ENCODE assay signal across 20 cellular contexts in genomic region chrX:137031039-137031438, GRCh38. TPM values are rescaled to one million over a fixed set of nuclear protein-coding genes. Genes with fewer than 3 reads are reported as not detected.
A peak's percentile ranks its signal among the peaks of the same experiment; 100 is the strongest.
DNase-seq lines count a peak whose midpoint lies in the region; ATAC-seq, FAIRE-seq and TF ChIP-seq lines count a peak whose summit lies in the region.
"Had no signal": no experiment of that assay in that cellular context is flagged by ENCODE, and none has a peak within 500 bp of the region (broad histone marks: within the 10 kb centered on the region; RNA-seq: fewer than 3 reads in every experiment).

No MANE protein-coding gene starts in this region.

- FAIRE-seq in GM12878 (lab: Jason Lieb, UNC): no peak
- FAIRE-seq in GM19239 (lab: Jason Lieb, UNC): no peak
- FAIRE-seq: RCC 7860 had no signal

- no TSS peak for BruUV-seq in GM12878 (replicated peaks; lab: Mats Ljungman, UMichigan)

- peaks cover 54% of the 10 kb centered on the region for H3K27me3 Mint-ChIP-seq in CD4-positive, CD25-positive, alpha-beta regulatory T cell

- H3K27ac Mint-ChIP-seq in CD4-positive, CD25-positive, alpha-beta regulatory T cell: peak overlapping the region in 1 of 3 donors; percentile 76
- H3K27ac Mint-ChIP-seq: stimulated activated naive CD8-positive, alpha-beta T cell treated with anti-CD3 and anti-CD28 coated beads, Interleukin-15, amount 100 ng/mL, for 72 hours had no signal

- RAD21 ChIA-PET in GM12878 (lab: Charles Lee; ENCODE audit: unreplicated experiment): no interaction called here

- intact Hi-C loops in GM12878 (cut with micrococcal nuclease; ENCODE audit: unreplicated experiment): no loop called here

- H3K9me3 Mint-ChIP-seq in CD4-positive, CD25-positive, alpha-beta regulatory T cell: peaks cover 0 to 2% (median 0%) of the 10 kb centered on the region in 7 donors
- H3K9me3 Mint-ChIP-seq: stimulated activated naive CD8-positive, alpha-beta T cell treated with anti-CD3 and anti-CD28 coated beads, Interleukin-15, amount 100 ng/mL, for 72 hours had no signal

- H3K9me3 ChIP-seq in CD4-positive, CD25-positive, alpha-beta regulatory T cell (ENCODE audit: control insufficient read depth in 2 of 2, low read length in 2 of 2): no peaks in the 10 kb centered on the region
- H3K9me3 ChIP-seq in GM12878 (replicated peaks; ENCODE audit: control insufficient read depth, insufficient read depth, low read length) (no peaks in the 10 kb centered on the region; the same call in 2 of the 3 replicates), mesodermal cell (ENCODE audit: control insufficient read depth, low read length) (no peaks in the 10 kb centered on the region)
- H3K9me3 ChIP-seq: heart left ventricle, mucosa of descending colon, right atrium auricular region, tibial artery had no signal

- peak overlapping the region in 3 of 4 donors; percentile 15 to 62 (median 46) for H3K4me3 Mint-ChIP-seq in CD4-positive, CD25-positive, alpha-beta regulatory T cell

- no peak for TF ChIP-seq POLR2A in GM12878 (IDR thresholded peaks at IDR 0.05; ENCODE audit: low read depth, low read length)

- in situ Hi-C loops in GM12878 (cut with MboI): no loop called here

- H2AFZ ChIP-seq in GM12878 (ENCODE audit: control insufficient read depth, low read depth, low read length): no peak overlapping the region

- no peaks in the 10 kb centered on the region for H4K20me1 ChIP-seq in GM12878 (ENCODE audit: control insufficient read depth, insufficient read depth)

- H3K4me1 ChIP-seq in CD4-positive, CD25-positive, alpha-beta regulatory T cell (ENCODE audit: control insufficient read depth, insufficient read depth, low read length, poor library complexity, severe bottlenecking): peaks cover 12% of the 10 kb centered on the region
- H3K4me1 ChIP-seq in GM12878 (ENCODE audit: control insufficient read depth, insufficient read depth, low read length) (no peaks in the 10 kb centered on the region), mesodermal cell (ENCODE audit: control insufficient read depth, insufficient read depth, low read length, poor library complexity, severe bottlenecking) (no peaks in the 10 kb centered on the region)

- H3K9ac ChIP-seq in GM12878 (ENCODE audit: control insufficient read depth, insufficient read depth, low read length): no peak overlapping the region

- DNase-seq in CD4-positive, CD25-positive, alpha-beta regulatory T cell: no peak
- no peak for DNase-seq in GM12878 (ENCODE audit: low read depth, low spot score)
- no peak for DNase-seq in NCI-H748 treated with DMSO at 0.1 percent for 48 hours (lab: John Stamatoyannopoulos, UW)
- DNase-seq in GM19239 (ENCODE audit: insufficient read length, low spot score): no peak
- no peak for DNase-seq in NCI-H1105 (lab: John Stamatoyannopoulos, UW)
- DNase-seq: activated effector memory CD4-positive, alpha-beta T cell treated with Interleukin-2 at 50 U/mL for 16 hours; cortex of kidney; heart left ventricle; mucosa of descending colon; NCI-H510A; stimulated activated naive CD8-positive, alpha-beta T cell treated with anti-CD3 and anti-CD28 coated beads, Interleukin-15, amount 100 ng/mL, for 72 hours; tibial artery had no signal

- TF ChIP-seq RAD21 in GM12878 (IDR thresholded peaks at IDR 0.05; ENCODE audit: insufficient read depth, low read depth, low read length): no peak

- CTCF ChIA-PET in GM12878 (lab: Yijun Ruan, JAX): no interaction called here

- H3K36me3 ChIP-seq in CD4-positive, CD25-positive, alpha-beta regulatory T cell (ENCODE audit: control insufficient read depth, insufficient read depth, low read length): no peaks in the 10 kb centered on the region
- H3K36me3 ChIP-seq in GM12878 (ENCODE audit: control insufficient read depth in 2 of 2, insufficient read depth in 2 of 2, low read length in 1 of 2): no peaks in the 10 kb centered on the region
- H3K36me3 ChIP-seq in mesodermal cell (ENCODE audit: control insufficient read depth, insufficient read depth, low read length): no peaks in the 10 kb centered on the region
- H3K36me3 ChIP-seq: heart left ventricle, right atrium auricular region, tibial artery had no signal

- no peak for TF ChIP-seq EP300 in GM12878 (IDR thresholded peaks at IDR 0.05; ENCODE audit: borderline replicate concordance in 1 of 2, control insufficient read depth in 1 of 2, low read depth in 2 of 2, low read length in 2 of 2)

- SMC1A ChIA-PET in GM12878 (lab: Charles Lee; ENCODE audit: uncharacterized antibody, unreplicated experiment): no interaction called here

- no peak for ATAC-seq in CD4-positive, CD25-positive, alpha-beta regulatory T cell (ENCODE audit: low read depth in 2 of 2)
- ATAC-seq in GM19023 (IDR thresholded peaks at IDR 0.05; ENCODE audit: unreplicated experiment) (peak; percentile 5), GM12878 (no peak), GM21515 (IDR thresholded peaks at IDR 0.05; ENCODE audit: unreplicated experiment) (no peak)

- POLR2A ChIA-PET in GM12878 (lab: Charles Lee): no interaction called here

- 41% methylated on average over 16 of the region's 16 CpGs for WGBS in GM12878 (ENCODE audit: insufficient coverage, insufficient replicate concordance, low lambda C conversion rate, missing lambda C conversion rate)
- WGBS in mesodermal cell (ENCODE audit: insufficient coverage in 2 of 2), 2 experiments: 0 to 6% methylated on average over 2 to 6 of the region's 16 CpGs

- H3K4me2 ChIP-seq in GM12878 (ENCODE audit: control insufficient read depth, insufficient read depth): peak overlapping the region; percentile 32; the same call in 1 of the 2 replicates

- H3K79me2 ChIP-seq in GM12878 (ENCODE audit: control insufficient read depth, insufficient read depth, low read length): no peaks in the 10 kb centered on the region

- H3K27me3 ChIP-seq in CD4-positive, CD25-positive, alpha-beta regulatory T cell (ENCODE audit: control insufficient read depth, insufficient read depth, low read length): peaks cover 17% of the 10 kb centered on the region
- H3K27me3 ChIP-seq in GM12878 (replicated peaks in 1 of 2; ENCODE audit: control insufficient read depth in 2 of 2, insufficient read depth in 2 of 2, low read length in 1 of 2): peaks cover 6% of the 10 kb centered on the region in 2 experiments; a peak in 3 of 4 replicates

- no peak for TF ChIP-seq CTCF in GM12878 (IDR thresholded peaks at IDR 0.05 in 2 of 3, conservative IDR thresholded peaks at IDR 0.05 in 1 of 3; ENCODE audit: control insufficient read depth in 2 of 3, extremely low read depth in 1 of 3, insufficient read depth in 1 of 3, low read depth in 3 of 3, low read length in 3 of 3)

- peaks cover 0 to 12% (median 6%) of the 10 kb centered on the region in 4 donors for H3K4me1 Mint-ChIP-seq in CD4-positive, CD25-positive, alpha-beta regulatory T cell

- no peak overlapping the region for H3K4me3 ChIP-seq in CD4-positive, CD25-positive, alpha-beta regulatory T cell (ENCODE audit: low read depth, low read length)
- no peak overlapping the region for H3K4me3 ChIP-seq in GM12878
- peak overlapping the region; percentile 19 for H3K4me3 ChIP-seq in mesodermal cell (ENCODE audit: extremely low read depth, insufficient read depth, low read length, poor library complexity, severe bottlenecking)
- H3K4me3 ChIP-seq: mucosa of descending colon had no signal

- H3K36me3 Mint-ChIP-seq in CD4-positive, CD25-positive, alpha-beta regulatory T cell: no peaks in the 10 kb centered on the region

- H3K27ac ChIP-seq in CD4-positive, CD25-positive, alpha-beta regulatory T cell (ENCODE audit: insufficient read depth, low read length, poor library complexity, severe bottlenecking): no peak overlapping the region
- H3K27ac ChIP-seq in GM12878 (ENCODE audit: control insufficient read depth, insufficient read depth): no peak overlapping the region
- no peak overlapping the region for H3K27ac ChIP-seq in mesodermal cell (ENCODE audit: low read depth, low read length, severe bottlenecking)
- H3K27ac ChIP-seq: heart left ventricle, right atrium auricular region, tibial artery had no signal

TF ChIP-seq in GM12878, 131 proteins besides CTCF, POLR2A, EP300 and RAD21 (continues in another document):
- no peak for TF ChIP-seq ZNF622 (IDR thresholded peaks at IDR 0.05)
- TF ChIP-seq, protein P1, sequence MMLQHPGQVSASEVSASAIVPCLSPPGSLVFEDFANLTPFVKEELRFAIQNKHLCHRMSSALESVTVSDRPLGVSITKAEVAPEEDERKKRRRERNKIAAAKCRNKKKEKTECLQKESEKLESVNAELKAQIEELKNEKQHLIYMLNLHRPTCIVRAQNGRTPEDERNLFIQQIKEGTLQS (IDR thresholded peaks at IDR 0.05; ENCODE audit: borderline replicate concordance, extremely low read depth, low read depth, low read length): no peak
- TF ChIP-seq ATF7 (IDR thresholded peaks at IDR 0.05; ENCODE audit: low read depth): no peak
- no peak for TF ChIP-seq KLF5 (IDR thresholded peaks at IDR 0.05; ENCODE audit: partially characterized antibody)

RNA-seq across cellular contexts. Expression of gene GPR101, which starts 2.8 kb away (rescaled TPM):
- total RNA-seq in CD4-positive, CD25-positive, alpha-beta regulatory T cell: not detected
- not detected for polyA plus RNA-seq in CD4-positive, CD25-positive, alpha-beta regulatory T cell
- not detected in 2 replicates for total RNA-seq in GM12878 (2013; cell fraction: nucleolus; rRNA removed)
- total RNA-seq in GM12878 (2014; rRNA removed): not detected in 2 replicates
- not detected in 2 replicates for total RNA-seq in GM12878 (2014; rRNA removed; fragmentation: Illumina TruSeq; extraction: Trizol)
- not detected in 2 replicates for total RNA-seq in GM12878 (2021)
- polyA plus RNA-seq in GM12878 (2011; ENCODE audit: low read depth): not detected
- not detected in 2 replicates for polyA plus RNA-seq in GM12878 (2011; rRNA removed)
- not detected in 2 replicates for polyA plus RNA-seq in GM12878 (2011; cell fraction: cytosol; rRNA removed)
- not detected in 2 replicates for polyA plus RNA-seq in GM12878 (2011; cell fraction: nucleus; rRNA removed)
- not detected in 2 replicates for polyA plus RNA-seq in GM12878 (2012)
- not detected in 2 replicates for polyA plus RNA-seq in GM12878 (2014; fragmentation: Illumina TruSeq; extraction: Trizol)
- not detected for polyA plus RNA-seq in GM12878 (2014; fragmentation: Nextera tagmentation; extraction: Ambion mirVana)
- not detected in 2 replicates for polyA plus RNA-seq in GM12878 (2014; rRNA removed)
- polyA plus RNA-seq in GM12878 (2016; fragmentation: Nextera tagmentation; extraction: Ambion mirVana): not detected
- polyA minus RNA-seq in GM12878 (2011; rRNA and poly(A)+ RNA removed): not detected in 2 replicates
- not detected in 2 replicates for polyA minus RNA-seq in GM12878 (2011; cell fraction: cytosol; rRNA and poly(A)+ RNA removed)
- polyA minus RNA-seq in GM12878 (2011; cell fraction: nucleus; rRNA and poly(A)+ RNA removed): not detected in 2 replicates
- polyA plus RNA-seq in mesodermal cell (2013, experiment 1 of 2): not detected
- polyA plus RNA-seq in mesodermal cell (2013, experiment 2 of 2): not detected
- total RNA-seq: heart left ventricle, liver, mucosa of descending colon, occipital lobe, right atrium auricular region, SK-MEL-5 had no signal
- polyA plus RNA-seq: heart left ventricle, liver had no signal
